Comparison of ENCODE assay signal across 20 cellular contexts in genomic region chr1:51119331-51119730, GRCh38. TPM values are rescaled to one million over a fixed set of nuclear protein-coding genes. Genes with fewer than 3 reads are reported as not detected.
"Had no signal": no experiment of that assay in that cellular context is flagged by ENCODE, and none has a peak within 500 bp of the region (broad histone marks: within the 10 kb centered on the region; RNA-seq: fewer than 3 reads in every experiment).

No MANE protein-coding gene starts in this region.

- DNase-seq: KBM-7, MG63, NCI-H1092, NCI-H1436, NCI-H187, NCI-H2029, NCI-H2081 treated with DMSO at 0.1 percent for 48 hours, NCI-H2171, NCI-H226, NCI-H446, NCI-H510A, NCI-H524 treated with DMSO at 0.1 percent for 48 hours, NCI-H69, NCI-H774, Right ventricle myocardium superior, RPMI8226, SK-N-SH had no signal

- H3K27me3 ChIP-seq: MG63 had no signal

- H3K9ac ChIP-seq: SK-N-SH had no signal

- H3K4me2 ChIP-seq: SK-N-SH had no signal

- H3K36me3 ChIP-seq: MG63 had no signal

- H3K9me3 ChIP-seq: SK-N-SH had no signal

- H3K4me3 ChIP-seq: MG63 had no signal

RNA-seq across cellular contexts. Expression of gene C1orf185, which starts 17.3 kb away (rescaled TPM):
- total RNA-seq: HT-29, LHCN-M2, Right ventricle myocardium superior, SK-MEL-5 had no signal
- polyA plus RNA-seq: SK-N-SH had no signal
